In genomic region chr16:28879841-28880588, GRCh38 we compare ENCODE assay signal across 8 cellular contexts. TPM values are rescaled to one million over a fixed set of nuclear protein-coding genes. Genes with fewer than 3 reads are reported as not detected.
DNase-seq lines count a peak whose midpoint lies in the region; ATAC-seq and TF ChIP-seq lines count a peak whose summit lies in the region.

No MANE protein-coding gene starts in this region.

- 2 to 3% methylated on average over 27 to 29 of the region's 66 CpGs for WGBS in lower leg skin, 2 donors

- intact Hi-C loops in lower leg skin (cut with DNase I; ENCODE audit: low total_unique reads): loop anchor here (5.0 kb wide), 1 partner anchor 67 kb away; no protein-coding TSS in a partner anchor

- no peaks in the 10 kb centered on the region for H3K9me3 ChIP-seq in BLaER1

- peak overlapping the region; percentile 80 for H3K9ac ChIP-seq in BLaER1

- H3K4me2 ChIP-seq in BLaER1: peak overlapping the region; percentile 99

- H3K4me3 ChIP-seq in BLaER1: peak overlapping the region; percentile 78
- H3K4me3 ChIP-seq in lower leg skin (ENCODE audit: low read depth, poor library complexity, severe bottlenecking): peak overlapping the region; percentile 38

- H3K36me3 ChIP-seq in BLaER1: peaks cover 5% of the 10 kb centered on the region; the same call in 1 of the 2 replicates

- ATAC-seq in GM19328 (IDR thresholded peaks at IDR 0.05; ENCODE audit: unreplicated experiment): peak; percentile 85
- peak; percentile 78 for ATAC-seq in HG03521 (IDR thresholded peaks at IDR 0.05; ENCODE audit: unreplicated experiment)

- peaks cover 67% of the 10 kb centered on the region for H3K4me1 ChIP-seq in BLaER1

- TF ChIP-seq POLR2A in lower leg skin (IDR thresholded peaks at IDR 0.05): no peak

- H4K20me1 ChIP-seq in BLaER1: peaks cover 18% of the 10 kb centered on the region

- no peaks in the 10 kb centered on the region for H3K27me3 ChIP-seq in BLaER1

- DNase-seq in NCI-H526 treated with DMSO at 0.1 percent for 48 hours (lab: John Stamatoyannopoulos, UW): peak; percentile 63
- DNase-seq in activated CD4-positive, alpha-beta T cell treated with anti-CD3 and anti-CD28 coated beads, Interleukin-2, amount 50 U/mL, for 1 hour: peak; percentile 88
- peak; percentile 88 for DNase-seq in dermis blood vessel endothelial cell
- peak; percentile 81 to 97 for DNase-seq in lower leg skin (ENCODE audit: low spot score in 2 of 2)
- peak; percentile 82 to 90 for DNase-seq in stimulated activated CD4-positive, alpha-beta T cell treated with anti-CD3 and anti-CD28 coated beads, Interleukin-2, amount 100 ng/mL, for 48 hours

- no peak for TF ChIP-seq CTCF in lower leg skin (IDR thresholded peaks at IDR 0.05)

- peak overlapping the region; percentile 73 for H3K27ac ChIP-seq in BLaER1

RNA-seq across cellular contexts. Expression of gene ATP2A1, which starts 1.7 kb away (rescaled TPM):
- total RNA-seq in dermis blood vessel endothelial cell: not detected in 2 replicates
- under 1 TPM; 0.07 to 0.46 (median 0.21) TPM for total RNA-seq in lower leg skin

RNA-seq across cellular contexts. Expression of gene SH2B1, which starts 16.4 kb away (rescaled TPM):
- total RNA-seq in dermis blood vessel endothelial cell (9.4 and 13.0 TPM in 2 replicates), lower leg skin (10 to 100 TPM; 21.7 to 40.0 (median 30.6) TPM)

RNA-seq across cellular contexts. Expression of gene TUFM, which starts 33.9 kb away (rescaled TPM):
- 127 and 181 TPM in 2 replicates for total RNA-seq in dermis blood vessel endothelial cell
- total RNA-seq in lower leg skin: 100 to 1,000 TPM; 103 to 121 (median 110) TPM

RNA-seq across cellular contexts. Expression of gene RABEP2, which starts 45.0 kb away (rescaled TPM):
- total RNA-seq in dermis blood vessel endothelial cell (61.1 and 74.8 TPM in 2 replicates), lower leg skin (100 to 1,000 TPM in 2 of 4 donors, 10 to 100 TPM in 2; 80.7 to 124 (median 94.9) TPM)

RNA-seq across cellular contexts. Expression of gene CD19, which starts 51.8 kb away (rescaled TPM):
- not detected in 2 replicates for total RNA-seq in dermis blood vessel endothelial cell
- 1 to 10 TPM in 1 of 4 donors, under 1 TPM in 1, not detected in 2; 0.26 to 1.1 TPM for total RNA-seq in lower leg skin

Comparison
In these comparisons a context has a peak if more than half of its experiments do, and no peak if none do; other contexts are left out.
1. Peak in every context shown above with its lines: DNase-seq, ATAC-seq, H3K4me3 ChIP-seq and H3K27ac ChIP-seq.